ENCODE assay signal across 10 cellular contexts in genomic region chr7:116592445-116592844, GRCh38.
DNase-seq lines count a peak whose midpoint lies in the region; ATAC-seq, FAIRE-seq and TF ChIP-seq lines count a peak whose summit lies in the region.
"Had no signal": no experiment of that assay in that cellular context is flagged by ENCODE, and none has a peak within 500 bp of the region (broad histone marks: within the 10 kb centered on the region; RNA-seq: fewer than 3 reads in every experiment).

No MANE protein-coding gene starts in this region.

- no peaks in the 10 kb centered on the region for H3K9me1 ChIP-seq in K562 (ENCODE audit: control insufficient read depth, insufficient read depth, low read length)

- H3K9me3 Mint-ChIP-seq in MCF 10A (ENCODE audit: unreplicated experiment) (no peaks in the 10 kb centered on the region), endodermal cell (no peaks in the 10 kb centered on the region)
- H3K9me3 Mint-ChIP-seq: activated CD4-positive, alpha-beta T cell treated with anti-CD3 and anti-CD28 coated beads, Interleukin-2, amount 10 ng/mL, durations not matched to agents 24 days and 14 days had no signal

- TF ChIP-seq POLR2A in K562 (conservative IDR thresholded peaks at IDR 0.05): no peak

- H3K27me3 Mint-ChIP-seq in MCF 10A (ENCODE audit: insufficient read depth, unreplicated experiment): peaks cover 10% of the 10 kb centered on the region
- H3K27me3 Mint-ChIP-seq in endodermal cell (ENCODE audit: insufficient read depth): peaks cover 1% of the 10 kb centered on the region

- H3K36me3 ChIP-seq in mammary epithelial cell (ENCODE audit: insufficient read depth, low read length): no peaks in the 10 kb centered on the region
- H3K36me3 ChIP-seq in K562 (ENCODE audit: control insufficient read depth, insufficient read depth, low read length): no peaks in the 10 kb centered on the region
- no peaks in the 10 kb centered on the region for H3K36me3 ChIP-seq in lung (ENCODE audit: control insufficient read depth in 2 of 2, insufficient read depth in 2 of 2, low read length in 2 of 2)
- no peaks in the 10 kb centered on the region for H3K36me3 ChIP-seq in aorta (ENCODE audit: control insufficient read depth in 1 of 2, insufficient read depth in 2 of 2, low read length in 1 of 2)
- H3K36me3 ChIP-seq in endodermal cell (ENCODE audit: control insufficient read depth, insufficient read depth, low read length): no peaks in the 10 kb centered on the region

- H2AFZ ChIP-seq in mammary epithelial cell (ENCODE audit: low read depth, low read length): peak overlapping the region; percentile 39
- H2AFZ ChIP-seq in K562 (ENCODE audit: low read depth, low read length): no peak overlapping the region

- H3K9ac ChIP-seq in mammary epithelial cell (ENCODE audit: insufficient read depth, low read length): no peak overlapping the region
- H3K9ac ChIP-seq in K562 (ENCODE audit: insufficient read depth in 1 of 2, low read depth in 2 of 2, low read length in 2 of 2): peak overlapping the region in 1 of 2 experiments; percentile 28; a peak in 1 of 4 replicates
- H3K9ac ChIP-seq in endodermal cell (ENCODE audit: extremely low read depth, low read length, poor library complexity, severe bottlenecking): no peak overlapping the region

- H3K27ac Mint-ChIP-seq in MCF 10A (ENCODE audit: low read depth, unreplicated experiment): no peak overlapping the region
- no peak overlapping the region for H3K27ac Mint-ChIP-seq in endodermal cell
- H3K27ac Mint-ChIP-seq: activated CD4-positive, alpha-beta T cell treated with anti-CD3 and anti-CD28 coated beads, Interleukin-2, amount 10 ng/mL, durations not matched to agents 24 days and 14 days had no signal

- dilution Hi-C loops in mammary epithelial cell (cut with HindIII; ENCODE audit: low sequenced_read_pairs): no loop called here

- H3K9me3 ChIP-seq in mammary epithelial cell (replicated peaks; ENCODE audit: insufficient read depth, low read length) (no peaks in the 10 kb centered on the region), K562 (replicated peaks; ENCODE audit: control insufficient read depth, insufficient read depth, low read depth, low read length) (no peaks in the 10 kb centered on the region), lung (ENCODE audit: control insufficient read depth in 2 of 2, insufficient read depth in 1 of 2, low read length in 1 of 2) (no peaks in the 10 kb centered on the region), aorta (ENCODE audit: control insufficient read depth, low read length) (no peaks in the 10 kb centered on the region), endodermal cell (ENCODE audit: control insufficient read depth, low read length) (no peaks in the 10 kb centered on the region)

- DNase-seq in mammary epithelial cell (no peak), MCF 10A (ENCODE audit: unreplicated experiment) (no peak), K562 (ENCODE audit: extremely low read depth in 1 of 4, low spot score in 3 of 4) (peak in 2 of 4 experiments; percentile 23 to 35), lung (ENCODE audit: low spot score) (peak; percentile 41), aorta (no peak), hepatic stellate cell (ENCODE audit: low spot score) (no peak), endodermal cell (no peak)
- DNase-seq in effector CD4-positive, alpha-beta T cell: no peak
- DNase-seq: activated CD4-positive, alpha-beta T cell treated with anti-CD3 and anti-CD28 coated beads, Interleukin-2, amount 10 ng/mL, durations not matched to agents 24 days and 14 days had no signal

- 84% methylated on average over 8 of the region's 8 CpGs for WGBS in mammary epithelial cell (ENCODE audit: low coverage, missing lambda C conversion rate)
- WGBS in K562 (ENCODE audit: insufficient coverage, low coverage, missing lambda C conversion rate): 3% methylated on average over 8 of the region's 8 CpGs
- 9 to 19% methylated on average over 8 of the region's 8 CpGs for WGBS in lung, 2 donors
- WGBS in aorta, 2 donors: 27 to 38% methylated on average over 8 of the region's 8 CpGs
- 78 to 87% methylated on average over 7 to 8 of the region's 8 CpGs for WGBS in endodermal cell (ENCODE audit: insufficient coverage in 1 of 2, insufficient read length in 1 of 2), 2 experiments

- in situ Hi-C loops in mammary epithelial cell (cut with MboI; ENCODE audit: low sequenced_read_pairs in 2 of 2) (loop anchor here (5.0 kb wide), 3 partner anchors 80 to 215 kb away; partner anchors contain the start of gene MET (in 1 of the 2)), K562 (cut with MboI) (loop anchor here (5.0 kb wide), 1 partner anchor 220 kb away; no protein-coding TSS in a partner anchor)

- ATAC-seq in K562 (peak; percentile 61), lung (ENCODE audit: insufficient read depth, low FRiP score) (peak; percentile 53), aorta (ENCODE audit: low FRiP score) (peak; percentile 69)

- H3K4me1 Mint-ChIP-seq in MCF 10A (ENCODE audit: insufficient read depth, unreplicated experiment) (peaks cover 16% of the 10 kb centered on the region), endodermal cell (peaks cover 9% of the 10 kb centered on the region)

- H3K4me3 ChIP-seq in mammary epithelial cell (replicated peaks in 1 of 3; ENCODE audit: insufficient read depth in 1 of 3, low read depth in 2 of 3, low read length in 3 of 3) (no peak overlapping the region), K562 (no peak overlapping the region), lung (no peak overlapping the region), aorta (ENCODE audit: low read length in 2 of 2) (peak overlapping the region in 1 of 2 donors; percentile 59), endodermal cell (ENCODE audit: low read length) (no peak overlapping the region)
- H3K4me3 ChIP-seq: skin epidermis had no signal

- no peak for TF ChIP-seq RAD21 in K562 (CRISPR knock-in tag; conservative IDR thresholded peaks at IDR 0.05 in 1 of 2, IDR thresholded peaks at IDR 0.05 in 1 of 2)

- no peak overlapping the region for H3K4me3 Mint-ChIP-seq in MCF 10A (ENCODE audit: unreplicated experiment)
- no peak overlapping the region for H3K4me3 Mint-ChIP-seq in endodermal cell
- H3K4me3 Mint-ChIP-seq: activated CD4-positive, alpha-beta T cell treated with anti-CD3 and anti-CD28 coated beads, Interleukin-2, amount 10 ng/mL, durations not matched to agents 24 days and 14 days had no signal

- H3K36me3 Mint-ChIP-seq in MCF 10A (ENCODE audit: insufficient read depth, unreplicated experiment): no peaks in the 10 kb centered on the region
- H3K36me3 Mint-ChIP-seq in endodermal cell (ENCODE audit: low read depth): no peaks in the 10 kb centered on the region

- POLR2A ChIA-PET in MCF 10A (lab: Yijun Ruan, JAX): interaction anchor here (0.5 to 4.4 kb wide), 14 partner anchors 37 to 381 kb away, joined by 3 to 37 read pairs (median 6); partner anchors contain the start of gene MET
- POLR2A ChIA-PET in K562 (lab: Yijun Ruan, JAX): interaction anchor here (0.6 to 0.8 kb wide), 2 partner anchors 38 to 432 kb away, joined by 3 read pairs; no protein-coding TSS in a partner anchor

- TF ChIP-seq EP300 in K562 (IDR thresholded peaks at IDR 0.05; ENCODE audit: low read length): no peak

- no peak for TF ChIP-seq CTCF in mammary epithelial cell (conservative IDR thresholded peaks at IDR 0.05 in 1 of 2, IDR thresholded peaks at IDR 0.05 in 1 of 2; ENCODE audit: extremely low read depth in 1 of 2, insufficient read depth in 1 of 2, low read depth in 1 of 2, low read length in 2 of 2)
- no peak for TF ChIP-seq CTCF in MCF 10A (IDR thresholded peaks at IDR 0.05; ENCODE audit: unreplicated experiment)
- no peak for TF ChIP-seq CTCF in K562 (IDR thresholded peaks at IDR 0.05 in 2 of 3, conservative IDR thresholded peaks at IDR 0.05 in 1 of 3; ENCODE audit: insufficient read depth in 2 of 3, low read depth in 1 of 3, low read length in 3 of 3)
- no peak for TF ChIP-seq CTCF in lung (IDR thresholded peaks at IDR 0.05; ENCODE audit: control extremely low read depth, extremely low read depth)
- TF ChIP-seq CTCF in endodermal cell (conservative IDR thresholded peaks at IDR 0.05): no peak

- H3K4me2 ChIP-seq in mammary epithelial cell (ENCODE audit: insufficient read depth, low read depth, low read length) (no peak overlapping the region), K562 (ENCODE audit: insufficient read depth, low read length) (0 out of 2 replicates have a peak overlapping the region, but pooled peaks have one; percentile 22)

- intact Hi-C loops in mammary epithelial cell (cut with micrococcal nuclease) (loop anchor here (5.0 kb wide), 1 partner anchor 125 kb away; no protein-coding TSS in a partner anchor), MCF 10A (cut with micrococcal nuclease) (no loop called here), K562 (cut with micrococcal nuclease) (loop anchor here (1.0 to 10.0 kb wide), 2 partner anchors 217 to 532 kb away; no protein-coding TSS in a partner anchor), aorta (cut with DNase I) (loop anchor here in 1 of 2 donors (2.0 kb wide), 1 partner anchor 216 kb away; no protein-coding TSS in a partner anchor)

- H3K27me3 ChIP-seq in mammary epithelial cell (ENCODE audit: insufficient read depth, low read length) (no peaks in the 10 kb centered on the region), K562 (ENCODE audit: control insufficient read depth in 2 of 2, insufficient read depth in 2 of 2, low read length in 2 of 2) (peaks cover 11 to 12% of the 10 kb centered on the region in 2 experiments; a peak in 3 of 5 replicates), lung (ENCODE audit: control insufficient read depth, insufficient read depth) (no peaks in the 10 kb centered on the region), aorta (ENCODE audit: control insufficient read depth in 1 of 2, insufficient read depth in 2 of 2, low read length in 1 of 2) (peaks cover 0 to 5% of the 10 kb centered on the region in 2 donors), endodermal cell (ENCODE audit: control insufficient read depth, insufficient read depth, low read length, poor library complexity, severe bottlenecking) (no peaks in the 10 kb centered on the region)

- H3K79me2 ChIP-seq in mammary epithelial cell (ENCODE audit: insufficient read depth, low read length) (no peaks in the 10 kb centered on the region), K562 (ENCODE audit: control insufficient read depth, insufficient read depth, low read length) (no peaks in the 10 kb centered on the region)

- CTCF ChIA-PET in mammary epithelial cell (lab: Charles Lee; ENCODE audit: low non-redundant PET) (interaction anchor here (0.6 kb wide), 1 partner anchor 83 kb away, joined by 3 read pairs; no protein-coding TSS in a partner anchor), MCF 10A (lab: Yijun Ruan, JAX) (interaction anchor here (0.6 to 8.3 kb wide), 42 partner anchors 11 to 419 kb away, joined by 3 to 205 read pairs (median 7); partner anchors contain the start of genes CAV1 and MET), K562 (lab: Yijun Ruan, JAX; ENCODE audit: low intra/inter-chr PET ratio) (interaction anchor here (0.7 to 4.0 kb wide), 4 partner anchors 218 to 794 kb away, joined by 4 to 37 read pairs (median 10); no protein-coding TSS in a partner anchor)

- H4K20me1 ChIP-seq in mammary epithelial cell (ENCODE audit: insufficient read depth, low read length): no peaks in the 10 kb centered on the region
- no peaks in the 10 kb centered on the region for H4K20me1 ChIP-seq in K562 (replicated peaks; ENCODE audit: control insufficient read depth, insufficient read depth, low read length)

- FAIRE-seq in K562 (lab: Jason Lieb, UNC): no peak

- BruUV-seq in mammary epithelial cell (replicated peaks; lab: Mats Ljungman, UMichigan) (no TSS peak), MCF 10A (replicated peaks; lab: Mats Ljungman, UMichigan) (no TSS peak), K562 (replicated peaks; lab: Mats Ljungman, UMichigan) (no TSS peak)

- no peak overlapping the region for H3K27ac ChIP-seq in mammary epithelial cell (ENCODE audit: insufficient read depth, low read depth, low read length)
- H3K27ac ChIP-seq in K562 (ENCODE audit: extremely low read depth, low read depth, low read length): no peak overlapping the region
- no peak overlapping the region for H3K27ac ChIP-seq in lung (ENCODE audit: low read depth in 1 of 2, low read length in 1 of 2)
- no peak overlapping the region for H3K27ac ChIP-seq in aorta (ENCODE audit: low read depth in 1 of 2, low read length in 2 of 2)
- no peak overlapping the region for H3K27ac ChIP-seq in endodermal cell (ENCODE audit: low read depth, low read length)

- H3K4me1 ChIP-seq in mammary epithelial cell (ENCODE audit: insufficient read depth, low read length) (peaks cover 16% of the 10 kb centered on the region), K562 (replicated peaks in 1 of 2; ENCODE audit: control insufficient read depth in 2 of 2, insufficient read depth in 2 of 2, low read length in 2 of 2) (peaks cover 0 to 9% of the 10 kb centered on the region in 2 experiments; a peak in 3 of 5 replicates), lung (ENCODE audit: control insufficient read depth in 2 of 2, insufficient read depth in 2 of 2, low read length in 2 of 2) (peaks cover 3 to 5% of the 10 kb centered on the region in 2 donors), aorta (ENCODE audit: control insufficient read depth in 1 of 2, insufficient read depth in 2 of 2, low read length in 2 of 2) (no peaks in the 10 kb centered on the region), endodermal cell (ENCODE audit: control insufficient read depth, insufficient read depth, low read length) (no peaks in the 10 kb centered on the region)
